Comparison of ENCODE assay signal across 18 cellular contexts in genomic region chr17:8075574-8076342, GRCh38. TPM values are rescaled to one million over a fixed set of nuclear protein-coding genes. Genes with fewer than 3 reads are reported as not detected.
A peak's percentile ranks its signal among the peaks of the same experiment; 100 is the strongest.
DNase-seq lines count a peak whose midpoint lies in the region; ATAC-seq, FAIRE-seq and TF ChIP-seq lines count a peak whose summit lies in the region.
"Had no signal": no experiment of that assay in that cellular context is flagged by ENCODE, and none has a peak within 500 bp of the region (broad histone marks: within the 10 kb centered on the region; RNA-seq: fewer than 3 reads in every experiment).

No MANE protein-coding gene starts in this region.

- no peak overlapping the region for H3K27ac Mint-ChIP-seq in chondrocyte (ENCODE audit: unreplicated experiment)
- H3K27ac Mint-ChIP-seq: GM23338, H9 had no signal

- H3K9me3 ChIP-seq in kidney (ENCODE audit: control insufficient read depth in 1 of 2, low read length in 2 of 2): no peaks in the 10 kb centered on the region
- no peaks in the 10 kb centered on the region for H3K9me3 ChIP-seq in osteoblast (ENCODE audit: low read depth, low read length)
- H3K9me3 ChIP-seq: A549, BE2C had no signal

- H3K4me3 ChIP-seq in kidney (ENCODE audit: low read length in 2 of 2): no peak overlapping the region
- H3K4me3 ChIP-seq in osteoblast (ENCODE audit: insufficient read depth, low read length): no peak overlapping the region
- H3K4me3 ChIP-seq: A549, GM23338 had no signal

- peaks cover 57% of the 10 kb centered on the region for H3K27me3 Mint-ChIP-seq in chondrocyte (ENCODE audit: low read depth)

- TF ChIP-seq CTCF in chondrocyte (IDR thresholded peaks at IDR 0.05) (no peak), kidney (IDR thresholded peaks at IDR 0.05; ENCODE audit: borderline replicate concordance, extremely low read depth, insufficient read depth) (no peak), osteoblast (IDR thresholded peaks at IDR 0.05; ENCODE audit: extremely low read depth, low read depth, low read length) (no peak)

- H3K9me3 Mint-ChIP-seq in chondrocyte (ENCODE audit: low read depth): no peaks in the 10 kb centered on the region
- H3K9me3 Mint-ChIP-seq: CD4-positive, alpha-beta memory T cell had no signal

- H3K27me3 ChIP-seq in osteoblast (ENCODE audit: insufficient read depth, low read length): peaks cover 75% of the 10 kb centered on the region

- no peak for ATAC-seq in GM18870 (IDR thresholded peaks at IDR 0.05; ENCODE audit: unreplicated experiment)
- ATAC-seq: A549, GM23338, HepG2 had no signal

- H3K79me2 ChIP-seq in osteoblast (ENCODE audit: insufficient read depth, low read length): no peaks in the 10 kb centered on the region

- no peak overlapping the region for H3K4me2 ChIP-seq in osteoblast (ENCODE audit: insufficient read depth, low read length)
- H3K4me2 ChIP-seq: A549, GM23338 had no signal

- FAIRE-seq in kidney (lab: Jason Lieb, UNC): no peak
- FAIRE-seq: A549, GM12891, HepG2, HTR-8/SVneo had no signal

- H3K4me1 ChIP-seq in kidney (ENCODE audit: control insufficient read depth in 1 of 2, insufficient read depth in 1 of 2, low read depth in 1 of 2, low read length in 2 of 2) (peaks cover 0 to 18% of the 10 kb centered on the region in 2 donors), osteoblast (ENCODE audit: insufficient read depth, low read length) (peaks cover 2% of the 10 kb centered on the region)
- H3K4me1 ChIP-seq: BE2C had no signal

- H3K4me3 Mint-ChIP-seq in chondrocyte (ENCODE audit: unreplicated experiment): no peak overlapping the region
- H3K4me3 Mint-ChIP-seq: GM23338 had no signal

- no peaks in the 10 kb centered on the region for H3K36me3 ChIP-seq in kidney (ENCODE audit: control insufficient read depth in 1 of 2, insufficient read depth in 2 of 2, low read length in 2 of 2)
- H3K36me3 ChIP-seq in osteoblast (ENCODE audit: insufficient read depth, low read length): no peaks in the 10 kb centered on the region
- H3K36me3 ChIP-seq: BE2C had no signal

- peaks cover 29% of the 10 kb centered on the region for H3K4me1 Mint-ChIP-seq in chondrocyte (ENCODE audit: low read depth)

- no peak overlapping the region for H2AFZ ChIP-seq in osteoblast (ENCODE audit: low read length)
- H2AFZ ChIP-seq: GM23338 had no signal

- H3K27ac ChIP-seq in kidney (ENCODE audit: low read depth in 2 of 2, low read length in 2 of 2) (no peak overlapping the region), osteoblast (ENCODE audit: low read depth, low read length) (no peak overlapping the region)
- H3K27ac ChIP-seq: A549, C4-2B had no signal

- DNase-seq in chondrocyte (ENCODE audit: low spot score) (peak; percentile 61), kidney (peak; percentile 35), osteoblast (ENCODE audit: insufficient read length, low spot score, missing footprints) (peak; percentile 65), HPDE6-E6E7 (ENCODE audit: extremely low spot score) (no peak), iPS-NIHi7 (ENCODE audit: extremely low spot score) (no peak)
- DNase-seq: BE2C; CD4-positive, alpha-beta memory T cell; DMS79; H9 had no signal

- intact Hi-C loops in kidney (cut with DNase I): no loop called here

- peaks cover 3% of the 10 kb centered on the region for H3K36me3 Mint-ChIP-seq in chondrocyte (ENCODE audit: low read depth)
- H3K36me3 Mint-ChIP-seq: CD4-positive, alpha-beta memory T cell had no signal

- H4K20me1 ChIP-seq in osteoblast (ENCODE audit: insufficient read depth, low read length): no peaks in the 10 kb centered on the region

- no peak overlapping the region for H3K9ac ChIP-seq in kidney (ENCODE audit: low read length in 2 of 2)

RNA-seq across cellular contexts. Expression of gene ALOX12B, which starts 11.8 kb away (rescaled TPM):
- 0.17 TPM in 1 of 3 replicates, not detected in the others for total RNA-seq in chondrocyte
- total RNA-seq in kidney: not detected
- polyA plus RNA-seq in kidney (ENCODE audit: insufficient read depth, low read depth, low replicate concordance): not detected
- total RNA-seq in osteoblast: not detected in 2 replicates
- total RNA-seq: G401, HepG2 had no signal
- polyA plus RNA-seq: AG04450 had no signal

RNA-seq across cellular contexts. Expression of gene ALOX15B, which starts 36.9 kb away (rescaled TPM):
- total RNA-seq in chondrocyte (not detected in 3 replicates), kidney (8.0 TPM), osteoblast (under 0.01 TPM in 2 replicates)
- polyA plus RNA-seq in kidney (ENCODE audit: insufficient read depth, low read depth, low replicate concordance): 0.15 TPM
- total RNA-seq: G401, H9, HepG2 had no signal
- polyA plus RNA-seq: A549; AG04450; CD4-positive, alpha-beta memory T cell; HepG2 had no signal

RNA-seq across cellular contexts. Expression of gene ALOXE3, which starts 42.6 kb away (rescaled TPM):
- total RNA-seq in chondrocyte (0.12 to 0.13 TPM (median 0.12 TPM) in 3 replicates), kidney (not detected), osteoblast (not detected in 2 replicates)
- not detected for polyA plus RNA-seq in kidney (ENCODE audit: insufficient read depth, low read depth, low replicate concordance)
- total RNA-seq: HepG2 had no signal

RNA-seq across cellular contexts. Expression of gene HES7, which starts 48.1 kb away (rescaled TPM):
- 0.51 to 1.5 TPM (median 0.70 TPM) in 3 replicates for total RNA-seq in chondrocyte
- total RNA-seq in kidney: 0.25 TPM
- polyA plus RNA-seq in kidney (ENCODE audit: insufficient read depth, low read depth, low replicate concordance): not detected
- not detected in 2 replicates for total RNA-seq in osteoblast
- total RNA-seq: CD4-positive, alpha-beta memory T cell; HepG2 had no signal
- polyA plus RNA-seq: AG04450; CD4-positive, alpha-beta memory T cell; GM23338; HepG2 had no signal

Comparison
In these comparisons a context has a peak if more than half of its experiments do, and no peak if none do; other contexts are left out.
1. DNase-seq: peak in chondrocyte (single experiment), kidney (single experiment) and osteoblast (single experiment); none in HPDE6-E6E7 (single experiment) and iPS-NIHi7 (single experiment).